In genomic region chr12:7926068-7926666, GRCh38 we compare ENCODE assay signal across 11 cellular contexts. TPM values are rescaled to one million over a fixed set of nuclear protein-coding genes. Genes with fewer than 3 reads are reported as not detected.
DNase-seq lines count a peak whose midpoint lies in the region; ATAC-seq, FAIRE-seq and TF ChIP-seq lines count a peak whose summit lies in the region.
"Not testable (repeated sequence)": the region's sequence is repeated elsewhere in the genome, so short reads cannot be mapped to it uniquely, and the experiment has no call there.
"Had no signal": no experiment of that assay in that cellular context is flagged by ENCODE, and none has a peak within 500 bp of the region (broad histone marks: within the 10 kb centered on the region; RNA-seq: fewer than 3 reads in every experiment).

No MANE protein-coding gene starts in this region.

- not testable (repeated sequence) for H3K4me2 ChIP-seq in K562 (ENCODE audit: insufficient read depth, low read length)

- not testable (repeated sequence) for TF ChIP-seq CTCF in CD8-positive, alpha-beta T cell (IDR thresholded peaks at IDR 0.05); K562 (IDR thresholded peaks at IDR 0.05 in 2 of 3, conservative IDR thresholded peaks at IDR 0.05 in 1 of 3; ENCODE audit: insufficient read depth in 2 of 3, low read depth in 1 of 3, low read length in 3 of 3); nephron progenitor cell (IDR thresholded peaks at IDR 0.05)

- in situ Hi-C loops in K562 (cut with MboI): not testable (repeated sequence)

- peaks cover 11% of the 10 kb centered on the region for H3K4me1 ChIP-seq in CD8-positive, alpha-beta T cell (ENCODE audit: insufficient read depth, low read length)
- H3K4me1 ChIP-seq in K562 (replicated peaks in 1 of 2; ENCODE audit: control insufficient read depth in 2 of 2, insufficient read depth in 2 of 2, low read length in 2 of 2): not testable (repeated sequence)

- POLR2A ChIA-PET in CD8-positive, alpha-beta T cell (lab: Charles Lee): interaction anchor here (0.6 to 1.5 kb wide), 2 partner anchors 8 to 129 kb away, joined by 3 to 4 read pairs; no protein-coding TSS in a partner anchor
- POLR2A ChIA-PET in activated CD4-positive, alpha-beta memory T cell treated with anti-CD3 and anti-CD28 coated beads, Interleukin-2, amount 10 ng/mL, durations not matched to agents 7 days and 5 days (lab: Charles Lee): interaction anchor here (0.8 to 1.6 kb wide), 6 partner anchors 9 to 128 kb away, joined by 3 to 6 read pairs (median 3); partner anchors contain the start of genes FOXJ2 and SLC2A3
- POLR2A ChIA-PET in K562 (lab: Yijun Ruan, JAX): interaction anchor here (0.7 to 1.1 kb wide), 2 partner anchors 10 to 883 kb away, joined by 4 read pairs; partner anchors contain the start of gene SLC2A3

- not testable (repeated sequence) for H3K27me3 Mint-ChIP-seq in CD8-positive, alpha-beta T cell (ENCODE audit: low read depth); activated CD4-positive, alpha-beta memory T cell treated with anti-CD3 and anti-CD28 coated beads, Interleukin-2, amount 10 ng/mL, durations not matched to agents 7 days and 5 days; immature natural killer cell (ENCODE audit: low read depth in 3 of 3); nephron progenitor cell (ENCODE audit: low read depth, poor library complexity)

- CTCF ChIA-PET in CD8-positive, alpha-beta T cell (lab: Charles Lee): interaction anchor here (0.6 kb wide), 1 partner anchor 23 kb away, joined by 5 read pairs; no protein-coding TSS in a partner anchor
- CTCF ChIA-PET in activated CD4-positive, alpha-beta memory T cell treated with anti-CD3 and anti-CD28 coated beads, Interleukin-2, amount 10 ng/mL, durations not matched to agents 7 days and 5 days (lab: Charles Lee); K562 (lab: Yijun Ruan, JAX; ENCODE audit: low intra/inter-chr PET ratio): not testable (repeated sequence)

- not testable (repeated sequence) for H2AFZ ChIP-seq in K562 (ENCODE audit: low read depth, low read length)

- not testable (repeated sequence) for H4K20me1 ChIP-seq in K562 (replicated peaks; ENCODE audit: control insufficient read depth, insufficient read depth, low read length)

- not testable (repeated sequence) for H3K9me3 ChIP-seq in CD8-positive, alpha-beta T cell (ENCODE audit: low read length); K562 (replicated peaks; ENCODE audit: control insufficient read depth, insufficient read depth, low read depth, low read length)

- not testable (repeated sequence) for H3K27ac ChIP-seq in CD8-positive, alpha-beta T cell (ENCODE audit: low read depth, low read length); K562 (ENCODE audit: extremely low read depth, low read depth, low read length)

- not testable (repeated sequence) for TF ChIP-seq EP300 in K562 (IDR thresholded peaks at IDR 0.05; ENCODE audit: low read length)

- H3K4me3 ChIP-seq in CD8-positive, alpha-beta T cell (ENCODE audit: low read depth, low read length); K562: not testable (repeated sequence)

- H3K27ac Mint-ChIP-seq in CD8-positive, alpha-beta T cell: peak overlapping the region; percentile 18
- H3K27ac Mint-ChIP-seq in activated CD4-positive, alpha-beta memory T cell treated with anti-CD3 and anti-CD28 coated beads, Interleukin-2, amount 10 ng/mL, durations not matched to agents 7 days and 5 days: peak overlapping the region; percentile 33
- H3K27ac Mint-ChIP-seq in immature natural killer cell (peak overlapping the region; percentile 14 to 76 (median 60)), nephron progenitor cell (peak overlapping the region; percentile 58)

- H3K9me1 ChIP-seq in K562 (ENCODE audit: control insufficient read depth, insufficient read depth, low read length): not testable (repeated sequence)

- H3K79me2 ChIP-seq in K562 (ENCODE audit: control insufficient read depth, insufficient read depth, low read length): peaks cover 12% of the 10 kb centered on the region

- BruUV-seq in K562 (replicated peaks; lab: Mats Ljungman, UMichigan): not testable (repeated sequence)

- 83% methylated on average over 4 of the region's 5 CpGs for WGBS in K562 (ENCODE audit: insufficient coverage, low coverage, missing lambda C conversion rate)

- not testable (repeated sequence) for ATAC-seq in CD8-positive, alpha-beta T cell; K562

- peaks cover 52% of the 10 kb centered on the region for H3K4me1 Mint-ChIP-seq in CD8-positive, alpha-beta T cell (ENCODE audit: low read depth)
- H3K4me1 Mint-ChIP-seq in activated CD4-positive, alpha-beta memory T cell treated with anti-CD3 and anti-CD28 coated beads, Interleukin-2, amount 10 ng/mL, durations not matched to agents 7 days and 5 days: peaks cover 62% of the 10 kb centered on the region
- H3K4me1 Mint-ChIP-seq in immature natural killer cell (peaks cover 36 to 54% of the 10 kb centered on the region in 2 donors), nephron progenitor cell (peaks cover 36% of the 10 kb centered on the region)

- TF ChIP-seq RAD21 in K562 (CRISPR knock-in tag; conservative IDR thresholded peaks at IDR 0.05 in 1 of 2, IDR thresholded peaks at IDR 0.05 in 1 of 2): not testable (repeated sequence)

- H3K36me3 Mint-ChIP-seq in CD8-positive, alpha-beta T cell: peaks cover 85% of the 10 kb centered on the region
- H3K36me3 Mint-ChIP-seq in activated CD4-positive, alpha-beta memory T cell treated with anti-CD3 and anti-CD28 coated beads, Interleukin-2, amount 10 ng/mL, durations not matched to agents 7 days and 5 days (ENCODE audit: low read depth): peaks cover 88% of the 10 kb centered on the region
- H3K36me3 Mint-ChIP-seq in immature natural killer cell (peaks cover 15 to 68% (median 38%) of the 10 kb centered on the region in 3 donors), nephron progenitor cell (ENCODE audit: low read depth) (peaks cover 74% of the 10 kb centered on the region)

- not testable (repeated sequence) for H3K9ac ChIP-seq in K562 (ENCODE audit: insufficient read depth in 1 of 2, low read depth in 2 of 2, low read length in 2 of 2)

- intact Hi-C loops in CD8-positive, alpha-beta T cell (cut with DNase I, micrococcal nuclease); K562 (cut with micrococcal nuclease): not testable (repeated sequence)

- H3K9me3 Mint-ChIP-seq in CD8-positive, alpha-beta T cell; activated CD4-positive, alpha-beta memory T cell treated with anti-CD3 and anti-CD28 coated beads, Interleukin-2, amount 10 ng/mL, durations not matched to agents 7 days and 5 days; immature natural killer cell; nephron progenitor cell: not testable (repeated sequence)

- TF ChIP-seq POLR2A in K562 (conservative IDR thresholded peaks at IDR 0.05): peak; percentile 64

- H3K27me3 ChIP-seq in CD8-positive, alpha-beta T cell (ENCODE audit: insufficient read depth, low read length); K562 (ENCODE audit: control insufficient read depth in 2 of 2, insufficient read depth in 2 of 2, low read length in 2 of 2): not testable (repeated sequence)

- DNase-seq in CD8-positive, alpha-beta T cell; activated CD4-positive, alpha-beta memory T cell treated with anti-CD3 and anti-CD28 coated beads, Interleukin-2, amount 10 ng/mL, durations not matched to agents 7 days and 5 days; K562 (ENCODE audit: extremely low read depth in 1 of 4, low spot score in 3 of 4); immature natural killer cell; nephron progenitor cell: not testable (repeated sequence)
- peak; percentile 55 for DNase-seq in NCI-H82 (lab: John Stamatoyannopoulos, UW)
- DNase-seq in activated effector memory CD4-positive, alpha-beta T cell treated with anti-CD3 and anti-CD28 coated beads, Interleukin-2, amount 50 U/mL, for 16 hours: peak; percentile 56

- peaks cover 75% of the 10 kb centered on the region for H3K36me3 ChIP-seq in CD8-positive, alpha-beta T cell (ENCODE audit: insufficient read depth, low read length)
- H3K36me3 ChIP-seq in K562 (ENCODE audit: control insufficient read depth, insufficient read depth, low read length): peaks cover 92% of the 10 kb centered on the region

- FAIRE-seq in K562 (lab: Jason Lieb, UNC): not testable (repeated sequence)

- H3K4me3 Mint-ChIP-seq in CD8-positive, alpha-beta T cell; activated CD4-positive, alpha-beta memory T cell treated with anti-CD3 and anti-CD28 coated beads, Interleukin-2, amount 10 ng/mL, durations not matched to agents 7 days and 5 days; immature natural killer cell; nephron progenitor cell: not testable (repeated sequence)

RNA-seq across cellular contexts. Expression of gene SLC2A3, which starts 9.8 kb away (rescaled TPM):
- total RNA-seq in CD8-positive, alpha-beta T cell: 1,000 to 10,000 TPM; 1,170 to 1,193 TPM
- total RNA-seq in activated CD4-positive, alpha-beta memory T cell treated with anti-CD3 and anti-CD28 coated beads, Interleukin-2, amount 10 ng/mL, durations not matched to agents 7 days and 5 days: 100 to 1,000 TPM; 659 to 664 TPM
- 809 and 942 TPM in 2 replicates for total RNA-seq in K562 (2011; cell fraction: chromatin; rRNA removed; ENCODE audit: low replicate concordance)
- total RNA-seq in K562 (2011; cell fraction: nucleolus; rRNA removed): 602 and 714 TPM in 2 replicates
- total RNA-seq in K562 (2011; cell fraction: nucleoplasm; rRNA removed): 822 and 830 TPM in 2 replicates
- total RNA-seq in K562 (2014; rRNA removed) (64.0 and 67.3 TPM in 2 replicates), K562 (2014; rRNA removed; fragmentation: Illumina TruSeq; extraction: Trizol) (119 and 138 TPM in 2 replicates), K562 (2015; rRNA removed; fragmentation: Illumina TruSeq; extraction: Trizol) (78.9 and 86.3 TPM in 2 replicates), K562 (2021) (140 and 161 TPM in 2 replicates)
- polyA plus RNA-seq in K562 (2011; rRNA removed) (296 and 491 TPM in 2 replicates), K562 (2014; fragmentation: Illumina TruSeq; extraction: Trizol) (101 and 104 TPM in 2 replicates), K562 (2014; fragmentation: Nextera tagmentation; extraction: Ambion mirVana) (100 to 1,000 TPM in 1 of 2 experiments, 10 to 100 TPM in 1; 93.4 to 129 TPM), K562 (2014; rRNA removed) (97.9 and 98.7 TPM in 2 replicates), immature natural killer cell (100 to 1,000 TPM in 2 of 3 donors, 10 to 100 TPM in 1; 55.0 to 114 (median 114) TPM)
- 291 and 361 TPM in 2 replicates for polyA plus RNA-seq in K562 (2011; cell fraction: cytosol; rRNA removed)
- 164 and 209 TPM in 2 replicates for polyA plus RNA-seq in K562 (2011; cell fraction: nucleus; rRNA removed)
- 81.0 and 167 TPM in 2 replicates for polyA plus RNA-seq in K562 (2012)
- polyA minus RNA-seq in K562 (2011; rRNA and poly(A)+ RNA removed): 452 and 599 TPM in 2 replicates
- polyA minus RNA-seq in K562 (2011; cell fraction: cytosol; rRNA and poly(A)+ RNA removed): 168 and 265 TPM in 2 replicates
- 149 and 249 TPM in 2 replicates for polyA minus RNA-seq in K562 (2011; cell fraction: nucleus; rRNA and poly(A)+ RNA removed)
- total RNA-seq: PC-3 had no signal

RNA-seq across cellular contexts. Expression of gene SLC2A14, which starts 53.5 kb away (rescaled TPM):
- total RNA-seq in CD8-positive, alpha-beta T cell: under 1 TPM; 0.62 to 0.89 TPM
- total RNA-seq in activated CD4-positive, alpha-beta memory T cell treated with anti-CD3 and anti-CD28 coated beads, Interleukin-2, amount 10 ng/mL, durations not matched to agents 7 days and 5 days: 10 to 100 TPM; 15.8 to 18.6 TPM
- 0.79 and 1.5 TPM in 2 replicates for total RNA-seq in K562 (2011; cell fraction: chromatin; rRNA removed; ENCODE audit: low replicate concordance)
- 1.4 and 4.7 TPM in 2 replicates for total RNA-seq in K562 (2011; cell fraction: nucleolus; rRNA removed)
- 1.7 and 2.0 TPM in 2 replicates for total RNA-seq in K562 (2011; cell fraction: nucleoplasm; rRNA removed)
- 0.20 TPM in 1 of 2 replicates, not detected in the other for total RNA-seq in K562 (2014; rRNA removed)
- 5.4 and 6.8 TPM in 2 replicates for total RNA-seq in K562 (2014; rRNA removed; fragmentation: Illumina TruSeq; extraction: Trizol)
- total RNA-seq in K562 (2015; rRNA removed; fragmentation: Illumina TruSeq; extraction: Trizol): 3.6 and 4.3 TPM in 2 replicates
- 7.4 and 8.9 TPM in 2 replicates for total RNA-seq in K562 (2021)
- polyA plus RNA-seq in K562 (2011; rRNA removed): 6.3 and 6.8 TPM in 2 replicates
- polyA plus RNA-seq in K562 (2011; cell fraction: cytosol; rRNA removed): 4.8 and 6.8 TPM in 2 replicates
- polyA plus RNA-seq in K562 (2011; cell fraction: nucleus; rRNA removed): 0.22 and 0.54 TPM in 2 replicates
- polyA plus RNA-seq in K562 (2012): 2.4 and 4.4 TPM in 2 replicates
- 0.74 and 1.1 TPM in 2 replicates for polyA plus RNA-seq in K562 (2014; fragmentation: Illumina TruSeq; extraction: Trizol)
- 1 to 10 TPM; 4.0 to 5.2 TPM for polyA plus RNA-seq in K562 (2014; fragmentation: Nextera tagmentation; extraction: Ambion mirVana)
- polyA plus RNA-seq in K562 (2014; rRNA removed): 0.13 and 0.19 TPM in 2 replicates
- polyA minus RNA-seq in K562 (2011; rRNA and poly(A)+ RNA removed): 0.54 and 1.1 TPM in 2 replicates
- polyA minus RNA-seq in K562 (2011; cell fraction: cytosol; rRNA and poly(A)+ RNA removed): 16.2 and 21.5 TPM in 2 replicates
- 0.54 and 0.78 TPM in 2 replicates for polyA minus RNA-seq in K562 (2011; cell fraction: nucleus; rRNA and poly(A)+ RNA removed)
- not detected for polyA plus RNA-seq in immature natural killer cell
- total RNA-seq: GM23248, HT1080, LHCN-M2, PC-3 had no signal
- polyA plus RNA-seq: GM23248 had no signal
